1 cellular context compared by ENCODE assay signal in genomic region chr3:112629425-112629824, GRCh38.
TF ChIP-seq lines count a peak whose summit lies in the region.

No MANE protein-coding gene starts in this region.

TF ChIP-seq in HepG2, 621 proteins besides CTCF, POLR2A, EP300 and RAD21 (continued from another document):
- TF ChIP-seq NR2F6 (IDR thresholded peaks at IDR 0.05) (no peak), NR2F6 (CRISPR knock-in tag; IDR thresholded peaks at IDR 0.05) (no peak), RNF2 (conservative IDR thresholded peaks at IDR 0.05; ENCODE audit: low read depth) (no peak), TMF1 (CRISPR knock-in tag; IDR thresholded peaks at IDR 0.05; ENCODE audit: low read depth) (no peak)
TF ChIP-seq in HepG2: peak in this region for 0.
